ENCODE assay signal across 1 cellular context in the genomic region with DNA sequence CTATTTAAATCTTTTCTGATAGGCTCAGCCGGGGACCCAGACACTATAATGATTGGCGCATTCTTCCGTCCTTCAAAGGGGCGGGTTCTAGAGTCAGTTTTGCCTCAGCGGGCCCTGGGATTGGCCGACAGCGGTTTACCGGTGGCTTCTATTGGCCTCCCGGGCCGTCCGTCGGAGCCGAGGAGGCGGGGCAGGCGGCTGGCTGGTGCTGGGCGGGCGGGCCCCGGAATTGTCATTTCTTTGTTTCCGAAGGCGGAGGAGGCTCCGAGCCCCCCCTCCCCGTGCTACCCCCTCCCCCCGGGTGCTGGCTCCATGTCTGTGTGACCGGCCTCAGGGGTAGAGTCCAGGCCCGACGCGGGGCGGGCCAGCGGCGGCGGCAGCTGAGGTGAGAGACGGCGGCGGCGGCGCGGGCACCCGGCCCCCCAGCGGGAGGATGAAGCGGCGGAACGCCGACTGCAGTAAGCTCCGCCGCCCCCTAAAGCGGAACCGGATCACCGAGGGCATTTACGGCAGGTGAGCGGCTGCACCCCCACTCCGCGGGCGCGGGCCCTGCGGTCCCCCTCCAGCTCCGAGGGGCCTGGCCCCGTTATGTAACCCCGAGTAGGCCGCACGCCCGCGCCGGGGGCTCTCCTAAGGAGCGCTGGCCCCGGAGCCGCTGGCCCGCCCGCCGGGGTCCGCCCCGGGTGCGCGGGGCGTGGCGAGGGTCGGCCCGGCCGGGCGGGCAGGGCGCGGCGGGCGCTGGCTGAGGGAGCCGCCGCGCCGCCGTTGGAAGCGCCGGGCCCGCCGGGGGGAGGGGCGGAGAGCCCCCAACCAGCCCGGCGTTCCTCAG.
TF ChIP-seq lines count a peak whose summit lies in the region.

A gene with protein sequence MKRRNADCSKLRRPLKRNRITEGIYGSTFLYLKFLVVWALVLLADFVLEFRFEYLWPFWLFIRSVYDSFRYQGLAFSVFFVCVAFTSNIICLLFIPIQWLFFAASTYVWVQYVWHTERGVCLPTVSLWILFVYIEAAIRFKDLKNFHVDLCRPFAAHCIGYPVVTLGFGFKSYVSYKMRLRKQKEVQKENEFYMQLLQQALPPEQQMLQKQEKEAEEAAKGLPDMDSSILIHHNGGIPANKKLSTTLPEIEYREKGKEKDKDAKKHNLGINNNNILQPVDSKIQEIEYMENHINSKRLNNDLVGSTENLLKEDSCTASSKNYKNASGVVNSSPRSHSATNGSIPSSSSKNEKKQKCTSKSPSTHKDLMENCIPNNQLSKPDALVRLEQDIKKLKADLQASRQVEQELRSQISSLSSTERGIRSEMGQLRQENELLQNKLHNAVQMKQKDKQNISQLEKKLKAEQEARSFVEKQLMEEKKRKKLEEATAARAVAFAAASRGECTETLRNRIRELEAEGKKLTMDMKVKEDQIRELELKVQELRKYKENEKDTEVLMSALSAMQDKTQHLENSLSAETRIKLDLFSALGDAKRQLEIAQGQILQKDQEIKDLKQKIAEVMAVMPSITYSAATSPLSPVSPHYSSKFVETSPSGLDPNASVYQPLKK (plus strand): TSS at position 232 of the 829 bp plus-strand sequence. CDS start 202 bp downstream, at position 434.

TF ChIP-seq in SK-N-SH treated with all-trans-retinoic acid at 6 μM for 48 hours, 23 proteins besides CTCF, POLR2A, EP300 and RAD21 (continued from another document):
- TF ChIP-seq TSHZ2 (CRISPR knock-in tag; IDR thresholded peaks at IDR 0.05) (no peak), TCF4 (CRISPR knock-in tag; IDR thresholded peaks at IDR 0.05; ENCODE audit: borderline replicate concordance) (no peak), ZFP30 (CRISPR knock-in tag; IDR thresholded peaks at IDR 0.05) (no peak), PPARA (CRISPR knock-in tag; IDR thresholded peaks at IDR 0.05; ENCODE audit: borderline replicate concordance) (no peak), TOX (CRISPR knock-in tag; IDR thresholded peaks at IDR 0.05; ENCODE audit: borderline replicate concordance) (no peak), OSR1 (CRISPR knock-in tag; IDR thresholded peaks at IDR 0.05) (no peak), ZFP3 (CRISPR knock-in tag; IDR thresholded peaks at IDR 0.05) (no peak), ZNF565 (CRISPR knock-in tag; conservative IDR thresholded peaks at IDR 0.05; ENCODE audit: low read depth) (no peak), ZNF8 (CRISPR knock-in tag; IDR thresholded peaks at IDR 0.05) (no peak), ZNF70 (CRISPR knock-in tag; IDR thresholded peaks at IDR 0.05) (no peak), ISL1 (CRISPR knock-in tag; IDR thresholded peaks at IDR 0.05) (no peak), ZC3H10 (CRISPR knock-in tag; IDR thresholded peaks at IDR 0.05) (no peak)
- TF ChIP-seq, protein P1, sequence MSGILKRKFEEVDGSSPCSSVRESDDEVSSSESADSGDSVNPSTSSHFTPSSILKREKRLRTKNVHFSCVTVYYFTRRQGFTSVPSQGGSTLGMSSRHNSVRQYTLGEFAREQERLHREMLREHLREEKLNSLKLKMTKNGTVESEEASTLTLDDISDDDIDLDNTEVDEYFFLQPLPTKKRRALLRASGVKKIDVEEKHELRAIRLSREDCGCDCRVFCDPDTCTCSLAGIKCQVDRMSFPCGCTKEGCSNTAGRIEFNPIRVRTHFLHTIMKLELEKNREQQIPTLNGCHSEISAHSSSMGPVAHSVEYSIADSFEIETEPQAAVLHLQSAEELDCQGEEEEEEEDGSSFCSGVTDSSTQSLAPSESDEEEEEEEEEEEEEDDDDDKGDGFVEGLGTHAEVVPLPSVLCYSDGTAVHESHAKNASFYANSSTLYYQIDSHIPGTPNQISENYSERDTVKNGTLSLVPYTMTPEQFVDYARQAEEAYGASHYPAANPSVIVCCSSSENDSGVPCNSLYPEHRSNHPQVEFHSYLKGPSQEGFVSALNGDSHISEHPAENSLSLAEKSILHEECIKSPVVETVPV (CRISPR knock-in tag; IDR thresholded peaks at IDR 0.05) = no peak
- TF ChIP-seq, protein P2, sequence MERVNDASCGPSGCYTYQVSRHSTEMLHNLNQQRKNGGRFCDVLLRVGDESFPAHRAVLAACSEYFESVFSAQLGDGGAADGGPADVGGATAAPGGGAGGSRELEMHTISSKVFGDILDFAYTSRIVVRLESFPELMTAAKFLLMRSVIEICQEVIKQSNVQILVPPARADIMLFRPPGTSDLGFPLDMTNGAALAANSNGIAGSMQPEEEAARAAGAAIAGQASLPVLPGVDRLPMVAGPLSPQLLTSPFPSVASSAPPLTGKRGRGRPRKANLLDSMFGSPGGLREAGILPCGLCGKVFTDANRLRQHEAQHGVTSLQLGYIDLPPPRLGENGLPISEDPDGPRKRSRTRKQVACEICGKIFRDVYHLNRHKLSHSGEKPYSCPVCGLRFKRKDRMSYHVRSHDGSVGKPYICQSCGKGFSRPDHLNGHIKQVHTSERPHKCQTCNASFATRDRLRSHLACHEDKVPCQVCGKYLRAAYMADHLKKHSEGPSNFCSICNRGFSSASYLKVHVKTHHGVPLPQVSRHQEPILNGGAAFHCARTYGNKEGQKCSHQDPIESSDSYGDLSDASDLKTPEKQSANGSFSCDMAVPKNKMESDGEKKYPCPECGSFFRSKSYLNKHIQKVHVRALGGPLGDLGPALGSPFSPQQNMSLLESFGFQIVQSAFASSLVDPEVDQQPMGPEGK (CRISPR knock-in tag; IDR thresholded peaks at IDR 0.05; ENCODE audit: borderline replicate concordance) = no peak
- TF ChIP-seq, protein P3, sequence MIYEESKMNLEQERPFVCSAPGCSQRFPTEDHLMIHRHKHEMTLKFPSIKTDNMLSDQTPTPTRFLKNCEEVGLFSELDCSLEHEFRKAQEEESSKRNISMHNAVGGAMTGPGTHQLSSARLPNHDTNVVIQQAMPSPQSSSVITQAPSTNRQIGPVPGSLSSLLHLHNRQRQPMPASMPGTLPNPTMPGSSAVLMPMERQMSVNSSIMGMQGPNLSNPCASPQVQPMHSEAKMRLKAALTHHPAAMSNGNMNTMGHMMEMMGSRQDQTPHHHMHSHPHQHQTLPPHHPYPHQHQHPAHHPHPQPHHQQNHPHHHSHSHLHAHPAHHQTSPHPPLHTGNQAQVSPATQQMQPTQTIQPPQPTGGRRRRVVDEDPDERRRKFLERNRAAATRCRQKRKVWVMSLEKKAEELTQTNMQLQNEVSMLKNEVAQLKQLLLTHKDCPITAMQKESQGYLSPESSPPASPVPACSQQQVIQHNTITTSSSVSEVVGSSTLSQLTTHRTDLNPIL (CRISPR knock-in tag; IDR thresholded peaks at IDR 0.05; ENCODE audit: low read depth) = no peak
